In the genomic region with DNA sequence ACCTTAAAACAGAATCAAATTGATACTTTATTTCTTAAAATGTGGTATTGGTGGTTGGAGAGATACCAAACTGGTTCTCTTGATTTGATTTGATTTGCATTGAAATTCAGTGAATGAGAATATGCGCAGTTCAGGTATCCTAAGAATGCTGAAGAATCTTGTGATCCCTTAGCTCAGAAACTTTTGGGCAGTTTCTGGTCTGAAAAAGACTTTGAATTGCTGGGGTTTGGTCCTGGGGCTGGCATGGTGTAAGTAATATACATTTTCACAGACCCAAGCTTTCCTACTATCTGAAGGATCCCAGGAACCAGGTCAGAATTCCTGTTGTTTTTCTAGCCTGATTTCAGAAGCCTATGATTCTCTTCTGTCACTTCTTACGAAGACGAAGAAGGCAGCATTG, we compare ENCODE assay signal across 23 cellular contexts.
"Had no signal": no experiment of that assay in that cellular context is flagged by ENCODE, and none has a peak within 500 bp of the region (broad histone marks: within the 10 kb centered on the region; RNA-seq: fewer than 3 reads in every experiment).

No MANE protein-coding gene starts in this region.

- H3K9me3 Mint-ChIP-seq: activated CD4-positive, alpha-beta memory T cell treated with anti-CD3 and anti-CD28 coated beads, Interleukin-2, amount 10 ng/mL, durations not matched to agents 7 days and 5 days; activated CD4-positive, alpha-beta T cell treated with anti-CD3 and anti-CD28 coated beads, Interleukin-2, amount 10 ng/mL, durations not matched to agents 24 days and 14 days; activated naive CD4-positive, alpha-beta T cell treated with anti-CD3 and anti-CD28 coated beads for 36 hours; activated naive CD8-positive, alpha-beta T cell treated with anti-CD3 and anti-CD28 coated beads, Interleukin-2, amount 10 ng/mL, durations not matched to agents 7 days and 5 days; activated T-cell treated with anti-CD3 and anti-CD28 coated beads, Interleukin-2, amount 50 U/mL, for 72 hours; natural killer cell; stimulated activated naive CD8-positive, alpha-beta T cell treated with anti-CD3 and anti-CD28 coated beads, Interleukin-15, amount 100 ng/mL, for 72 hours had no signal

- H3K9me3 ChIP-seq: gastroesophageal sphincter, pancreas, transverse colon had no signal

- H3K36me3 ChIP-seq: gastroesophageal sphincter, pancreas, transverse colon had no signal

- H3K27ac Mint-ChIP-seq: activated CD4-positive, alpha-beta memory T cell treated with anti-CD3 and anti-CD28 coated beads, Interleukin-2, amount 10 ng/mL, durations not matched to agents 7 days and 5 days; activated CD4-positive, alpha-beta T cell treated with anti-CD3 and anti-CD28 coated beads, Interleukin-2, amount 10 ng/mL, durations not matched to agents 24 days and 14 days; activated naive CD4-positive, alpha-beta T cell treated with anti-CD3 and anti-CD28 coated beads for 36 hours; activated naive CD8-positive, alpha-beta T cell treated with anti-CD3 and anti-CD28 coated beads, Interleukin-2, amount 10 ng/mL, durations not matched to agents 7 days and 5 days; activated T-cell treated with anti-CD3 and anti-CD28 coated beads, Interleukin-2, amount 50 U/mL, for 72 hours; natural killer cell; stimulated activated naive CD8-positive, alpha-beta T cell treated with anti-CD3 and anti-CD28 coated beads, Interleukin-15, amount 100 ng/mL, for 72 hours had no signal

- H3K27me3 ChIP-seq: gastroesophageal sphincter, pancreas, transverse colon had no signal

- H3K27me3 Mint-ChIP-seq: activated CD4-positive, alpha-beta memory T cell treated with anti-CD3 and anti-CD28 coated beads, Interleukin-2, amount 10 ng/mL, durations not matched to agents 7 days and 5 days; activated CD4-positive, alpha-beta T cell treated with anti-CD3 and anti-CD28 coated beads, Interleukin-2, amount 10 ng/mL, durations not matched to agents 24 days and 14 days; activated naive CD8-positive, alpha-beta T cell treated with anti-CD3 and anti-CD28 coated beads, Interleukin-2, amount 10 ng/mL, durations not matched to agents 7 days and 5 days; stimulated activated naive CD8-positive, alpha-beta T cell treated with anti-CD3 and anti-CD28 coated beads, Interleukin-15, amount 100 ng/mL, for 72 hours had no signal

- H3K36me3 Mint-ChIP-seq: natural killer cell had no signal

- H3K4me3 ChIP-seq: coronary artery, gastroesophageal sphincter, left ventricle myocardium inferior, pancreas, transverse colon had no signal

- H3K4me3 Mint-ChIP-seq: activated CD4-positive, alpha-beta memory T cell treated with anti-CD3 and anti-CD28 coated beads, Interleukin-2, amount 10 ng/mL, durations not matched to agents 7 days and 5 days; activated CD4-positive, alpha-beta T cell treated with anti-CD3 and anti-CD28 coated beads, Interleukin-2, amount 10 ng/mL, durations not matched to agents 24 days and 14 days; activated naive CD4-positive, alpha-beta T cell treated with anti-CD3 and anti-CD28 coated beads for 36 hours; activated naive CD8-positive, alpha-beta T cell treated with anti-CD3 and anti-CD28 coated beads, Interleukin-2, amount 10 ng/mL, durations not matched to agents 7 days and 5 days; activated T-cell treated with anti-CD3 and anti-CD28 coated beads, Interleukin-2, amount 50 U/mL, for 72 hours; natural killer cell; stimulated activated naive CD8-positive, alpha-beta T cell treated with anti-CD3 and anti-CD28 coated beads, Interleukin-15, amount 100 ng/mL, for 72 hours had no signal

- FAIRE-seq: bronchial epithelial cell, pancreas, urothelium cell line had no signal

- H3K27ac ChIP-seq: epithelial cell of prostate, left ventricle myocardium inferior, pancreas, transverse colon had no signal

- DNase-seq: activated CD4-positive, alpha-beta memory T cell treated with anti-CD3 and anti-CD28 coated beads, Interleukin-2, amount 10 ng/mL, durations not matched to agents 7 days and 5 days; activated CD4-positive, alpha-beta T cell treated with anti-CD3 and anti-CD28 coated beads, Interleukin-2, amount 10 ng/mL, durations not matched to agents 24 days and 14 days; activated effector memory CD4-positive, alpha-beta T cell treated with Interleukin-2 at 50 U/mL for 16 hours; activated naive CD4-positive, alpha-beta T cell treated with anti-CD3 and anti-CD28 coated beads for 36 hours; activated naive CD8-positive, alpha-beta T cell treated with anti-CD3 and anti-CD28 coated beads, Interleukin-2, amount 10 ng/mL, durations not matched to agents 7 days and 5 days; activated T-cell treated with anti-CD3 and anti-CD28 coated beads, Interleukin-2, amount 50 U/mL, for 72 hours; amniotic stem cell; head of caudate nucleus; hypothalamus; left ventricle myocardium inferior; midbrain; natural killer cell; pancreas; right cardiac atrium; stimulated activated CD4-positive, alpha-beta T cell treated with anti-CD3 and anti-CD28 coated beads, Interleukin-12 subunit alpha, Interleukin-12 subunit beta, amount 100 ng/mL, for 4 hours; stimulated activated naive CD8-positive, alpha-beta T cell treated with anti-CD3 and anti-CD28 coated beads, Interleukin-15, amount 100 ng/mL, for 72 hours; transverse colon had no signal

- ATAC-seq: activated CD4-positive, CD25-positive, alpha-beta regulatory T cell treated with anti-CD3 and anti-CD28 coated beads, Interleukin-2, amount 50 U/mL, for 24 hours; activated T-cell treated with anti-CD3 and anti-CD28 coated beads, Interleukin-2, amount 50 U/mL, for 72 hours; gastroesophageal sphincter; natural killer cell; stimulated activated naive CD8-positive, alpha-beta T cell treated with anti-CD3 and anti-CD28 coated beads, Interleukin-15, amount 100 ng/mL, for 72 hours had no signal
